Comparison of ENCODE assay signal across 16 cellular contexts in genomic region chr5:10576790-10577189, GRCh38. TPM values are rescaled to one million over a fixed set of nuclear protein-coding genes. Genes with fewer than 3 reads are reported as not detected.
DNase-seq lines count a peak whose midpoint lies in the region; ATAC-seq and TF ChIP-seq lines count a peak whose summit lies in the region.
"Had no signal": no experiment of that assay in that cellular context is flagged by ENCODE, and none has a peak within 500 bp of the region (broad histone marks: within the 10 kb centered on the region; RNA-seq: fewer than 3 reads in every experiment).

No MANE protein-coding gene starts in this region.

- peaks cover 0 to 7% (median 0%) of the 10 kb centered on the region in 12 donors for H3K9me3 ChIP-seq in heart left ventricle

- intact Hi-C loops in heart left ventricle (cut with DNase I) (loop anchor here in 1 of 10 donors (10.0 kb wide), 1 partner anchor 48 kb away; no protein-coding TSS in a partner anchor), left cardiac atrium (cut with DNase I) (no loop called here)

- ATAC-seq in heart left ventricle (peak in 1 of 4 donors; percentile 24), left cardiac atrium (no peak), GM19023 (IDR thresholded peaks at IDR 0.05; ENCODE audit: unreplicated experiment) (no peak)
- no peak for ATAC-seq in stimulated activated naive B cell treated with anti-CD40 and anti-IgM and Interleukin-4, amounts not matched to agents 10 μg/mL and 1 μg/mL and 100 μg/mL, for 72 hours (replicated peaks)
- ATAC-seq: activated CD4-positive, alpha-beta T cell treated with anti-CD3 and anti-CD28 coated beads for 36 hours; activated naive CD8-positive, alpha-beta T cell treated with anti-CD3 and anti-CD28 coated beads, Interleukin-2, amount 50 U/mL, for 24 hours had no signal

- H3K4me1 ChIP-seq in heart left ventricle: peaks cover 0 to 51% (median 30%) of the 10 kb centered on the region in 12 donors

- no peaks in the 10 kb centered on the region for H3K27me3 ChIP-seq in heart left ventricle

- peaks cover 3% of the 10 kb centered on the region for H3K36me3 Mint-ChIP-seq in IgD-negative memory B cell
- peaks cover 2% of the 10 kb centered on the region for H3K36me3 Mint-ChIP-seq in chondrocyte (ENCODE audit: low read depth)
- H3K36me3 Mint-ChIP-seq in stimulated activated naive B cell treated with anti-CD40 and anti-IgM and Interleukin-4, amounts not matched to agents 10 μg/mL and 1 μg/mL and 100 μg/mL, for 72 hours: peaks cover 54 to 68% of the 10 kb centered on the region in 2 donors
- H3K36me3 Mint-ChIP-seq: brain had no signal

- H3K27ac ChIP-seq in heart left ventricle: peak overlapping the region in 7 of 12 donors; percentile 65 to 93 (median 83)

- H3K27me3 Mint-ChIP-seq in IgD-negative memory B cell (peaks cover 1% of the 10 kb centered on the region), chondrocyte (ENCODE audit: low read depth) (no peaks in the 10 kb centered on the region)
- H3K27me3 Mint-ChIP-seq in stimulated activated naive B cell treated with anti-CD40 and anti-IgM and Interleukin-4, amounts not matched to agents 10 μg/mL and 1 μg/mL and 100 μg/mL, for 72 hours: no peaks in the 10 kb centered on the region
- H3K27me3 Mint-ChIP-seq: brain, naive B cell had no signal

- H3K9me3 Mint-ChIP-seq in IgD-negative memory B cell (peaks cover 0 to 1% (median 0%) of the 10 kb centered on the region in 3 donors), chondrocyte (ENCODE audit: low read depth) (peaks cover 5% of the 10 kb centered on the region)
- H3K9me3 Mint-ChIP-seq in stimulated activated naive B cell treated with anti-CD40 and anti-IgM and Interleukin-4, amounts not matched to agents 10 μg/mL and 1 μg/mL and 100 μg/mL, for 72 hours: peaks cover 7 to 10% of the 10 kb centered on the region in 2 donors
- H3K9me3 Mint-ChIP-seq: activated naive CD8-positive, alpha-beta T cell treated with anti-CD3 and anti-CD28 coated beads, Interleukin-2, amount 50 U/mL, for 24 hours had no signal

- no peaks in the 10 kb centered on the region for H3K36me3 ChIP-seq in heart left ventricle

- H3K4me1 Mint-ChIP-seq in IgD-negative memory B cell (peaks cover 51 to 61% (median 53%) of the 10 kb centered on the region in 3 donors), chondrocyte (ENCODE audit: low read depth) (peaks cover 23% of the 10 kb centered on the region)
- peaks cover 62 to 92% of the 10 kb centered on the region in 2 donors for H3K4me1 Mint-ChIP-seq in stimulated activated naive B cell treated with anti-CD40 and anti-IgM and Interleukin-4, amounts not matched to agents 10 μg/mL and 1 μg/mL and 100 μg/mL, for 72 hours

- H3K27ac Mint-ChIP-seq in IgD-negative memory B cell: peak overlapping the region in 2 of 3 donors; percentile 41 to 49
- peak overlapping the region; percentile 49 for H3K27ac Mint-ChIP-seq in chondrocyte (ENCODE audit: unreplicated experiment)
- H3K27ac Mint-ChIP-seq in stimulated activated naive B cell treated with anti-CD40 and anti-IgM and Interleukin-4, amounts not matched to agents 10 μg/mL and 1 μg/mL and 100 μg/mL, for 72 hours: peak overlapping the region; percentile 94
- H3K27ac Mint-ChIP-seq: activated CD4-positive, alpha-beta T cell treated with anti-CD3 and anti-CD28 coated beads for 36 hours had no signal

- H3K4me3 Mint-ChIP-seq in IgD-negative memory B cell: peak overlapping the region in 1 of 4 donors; percentile 10
- H3K4me3 Mint-ChIP-seq in chondrocyte (ENCODE audit: unreplicated experiment): no peak overlapping the region
- peak overlapping the region; percentile 66 to 79 for H3K4me3 Mint-ChIP-seq in stimulated activated naive B cell treated with anti-CD40 and anti-IgM and Interleukin-4, amounts not matched to agents 10 μg/mL and 1 μg/mL and 100 μg/mL, for 72 hours
- H3K4me3 Mint-ChIP-seq: activated CD4-positive, alpha-beta T cell treated with anti-CD3 and anti-CD28 coated beads for 36 hours; activated naive CD8-positive, alpha-beta T cell treated with anti-CD3 and anti-CD28 coated beads, Interleukin-2, amount 50 U/mL, for 24 hours; brain; CD14-positive monocyte had no signal

- H3K4me3 ChIP-seq in heart left ventricle: no peak overlapping the region

- WGBS in heart left ventricle, 4 donors: 69 to 84% (median 72%) methylated on average over 7 of the region's 7 CpGs

- no peak for TF ChIP-seq POLR2A in heart left ventricle (IDR thresholded peaks at IDR 0.05)

- TF ChIP-seq CTCF in heart left ventricle (IDR thresholded peaks at IDR 0.05) (no peak), chondrocyte (IDR thresholded peaks at IDR 0.05) (no peak)

- DNase-seq in heart left ventricle: peak in 1 of 5 donors; percentile 23
- no peak for DNase-seq in left cardiac atrium
- DNase-seq in chondrocyte (ENCODE audit: low spot score): peak; percentile 32
- no peak for DNase-seq in stimulated activated naive B cell treated with anti-CD40 and anti-IgM and Interleukin-4, amounts not matched to agents 10 μg/mL and 1 μg/mL and 100 μg/mL, for 72 hours
- DNase-seq in SK-N-DZ (ENCODE audit: low spot score): no peak
- DNase-seq in NCI-H1417 (lab: John Stamatoyannopoulos, UW): no peak
- DNase-seq: activated CD4-positive, alpha-beta T cell treated with anti-CD3 and anti-CD28 coated beads for 36 hours; activated naive CD8-positive, alpha-beta T cell treated with anti-CD3 and anti-CD28 coated beads, Interleukin-2, amount 50 U/mL, for 24 hours; naive B cell; NCI-H187; retina; stimulated activated CD4-positive, alpha-beta T cell treated with anti-CD3 and anti-CD28 coated beads, Interleukin-12 subunit alpha, Interleukin-12 subunit beta, amount 100 ng/mL, for 4 hours had no signal

RNA-seq across cellular contexts. Expression of gene ANKRD33B, which starts 12.9 kb away (rescaled TPM):
- total RNA-seq in heart left ventricle (10 to 100 TPM in 3 of 9 donors, 1 to 10 TPM in 6; 1.7 to 33.8 (median 5.2) TPM), left cardiac atrium (1 to 10 TPM; 2.0 to 4.8 TPM), chondrocyte (0.80 to 4.0 TPM (median 3.7 TPM) in 3 replicates)
- polyA plus RNA-seq in heart left ventricle (1 to 10 TPM in 1 of 2 donors, under 1 TPM in 1; 0.98 to 1.2 TPM), IgD-negative memory B cell (1.5 TPM)
- 0.73 and 0.74 TPM in 2 replicates for polyA plus RNA-seq in SK-N-DZ (2014; cell fraction: cytosol; rRNA removed)
- polyA plus RNA-seq in SK-N-DZ (2014; cell fraction: nucleus; rRNA removed): 0.38 and 0.95 TPM in 2 replicates
- polyA plus RNA-seq: CD14-positive monocyte had no signal
